20 cellular contexts compared by ENCODE assay signal in the genomic region with DNA sequence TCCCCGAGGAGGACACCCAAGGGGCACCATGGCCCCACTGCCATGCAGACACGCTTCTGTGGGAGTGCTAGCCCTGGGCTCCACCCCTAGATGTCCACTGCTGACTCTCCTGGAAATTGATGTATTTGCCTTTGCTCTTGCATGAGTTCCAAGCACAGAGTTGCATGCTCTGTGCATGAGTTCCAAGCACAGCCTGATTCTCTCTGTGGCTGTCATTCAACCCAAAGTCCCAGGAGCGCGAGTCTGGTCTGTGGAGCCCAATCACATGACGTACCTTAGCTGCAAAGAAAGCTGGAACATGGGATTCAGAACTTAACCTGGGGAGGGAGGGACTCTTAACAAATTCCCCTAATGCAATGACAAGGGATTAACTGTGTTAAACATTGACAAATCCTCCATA.
DNase-seq lines count a peak whose midpoint lies in the region; ATAC-seq, FAIRE-seq and TF ChIP-seq lines count a peak whose summit lies in the region.
"Had no signal": no experiment of that assay in that cellular context is flagged by ENCODE, and none has a peak within 500 bp of the region (broad histone marks: within the 10 kb centered on the region; RNA-seq: fewer than 3 reads in every experiment).

No MANE protein-coding gene starts in this region.

- H3K79me2 ChIP-seq in H1 (ENCODE audit: control insufficient read depth in 1 of 2, insufficient read depth in 2 of 2, low read length in 2 of 2) = no peaks in the 10 kb centered on the region

- POLR2A ChIA-PET in H1 (lab: Charles Lee; ENCODE audit: partially characterized antibody) = no interaction called here

- no peak overlapping the region for H4K91ac ChIP-seq in H1 (replicated peaks; ENCODE audit: insufficient read length, low read length)

- 92% methylated on average over 5 of the region's 5 CpGs; no CpG with 5 or more reads in 1 of the 2 experiments for WGBS in H1 (ENCODE audit: extremely low coverage in 1 of 2, insufficient coverage in 1 of 2, insufficient read length in 1 of 2, insufficient replicate concordance in 2 of 2, low coverage in 1 of 2, low lambda C conversion rate in 2 of 2, missing lambda C conversion rate in 1 of 2), 2 experiments

- no peak overlapping the region for H3K18ac ChIP-seq in H1 (ENCODE audit: extremely low read depth, low read length)

- CTCF ChIA-PET in H1 (lab: Charles Lee; ENCODE audit: partially characterized antibody) = interaction anchor here (1.0 kb wide), 1 partner anchor 24 kb away, joined by 5 read pairs; no protein-coding TSS in a partner anchor

- no peaks in the 10 kb centered on the region for H3K9me3 Mint-ChIP-seq in mesothelial cell of epicardium

- H4K5ac ChIP-seq in H1 (ENCODE audit: insufficient read length, low read depth, low read length) = no peak overlapping the region

- H2AK5ac ChIP-seq in H1 (ENCODE audit: low read depth, low read length) = no peak overlapping the region

- 0 out of 2 replicates have a peak overlapping the region, but pooled peaks have one; percentile 56 for H2BK20ac ChIP-seq in H1 (ENCODE audit: low read length)

- no peak for FAIRE-seq in H1 (lab: Jason Lieb, UNC)
- FAIRE-seq: D721Med, GM12878, GM19239 had no signal

- TF ChIP-seq EP300 in H1 (IDR thresholded peaks at IDR 0.05; ENCODE audit: borderline replicate concordance in 1 of 2, low read depth in 2 of 2, low read length in 2 of 2) = no peak

- no peak for TF ChIP-seq POLR2A in H1 (IDR thresholded peaks at IDR 0.05; ENCODE audit: control extremely low read depth in 1 of 2, low read depth in 2 of 2, low read length in 2 of 2)

- H3K4me1 ChIP-seq in H1 (replicated peaks in 1 of 4; ENCODE audit: control insufficient read depth in 3 of 4, insufficient read depth in 4 of 4, low read length in 3 of 4) = peaks cover 4 to 12% (median 8%) of the 10 kb centered on the region in 4 experiments; a peak in 5 of 7 replicates
- peaks cover 31 to 52% of the 10 kb centered on the region in 2 donors for H3K4me1 ChIP-seq in mucosa of rectum (ENCODE audit: control insufficient read depth in 2 of 2, insufficient read depth in 2 of 2, low read length in 2 of 2)
- H3K4me1 ChIP-seq in neutrophil (ENCODE audit: control insufficient read depth in 1 of 2, insufficient read depth in 1 of 2, low read depth in 1 of 2, low read length in 1 of 2) = peaks cover 21 to 23% of the 10 kb centered on the region in 2 experiments
- H3K4me1 ChIP-seq: Caco-2 had no signal

- H3K27me3 Mint-ChIP-seq in mesothelial cell of epicardium (ENCODE audit: low read depth) = peaks cover 5% of the 10 kb centered on the region

- no peak overlapping the region for H2BK120ac ChIP-seq in H1 (replicated peaks; ENCODE audit: low read depth, low read length)

- H4K8ac ChIP-seq in H1 (ENCODE audit: extremely low read depth, insufficient read depth, low read length) = no peak overlapping the region

- DNase-seq in H1 (ENCODE audit: low read depth in 1 of 2, low spot score in 2 of 2) (no peak), mesothelial cell of epicardium (ENCODE audit: low spot score in 2 of 2, unreplicated experiment in 2 of 2) (no peak), NCI-H510A treated with DMSO at 0.1 percent for 48 hours (lab: John Stamatoyannopoulos, UW) (no peak)
- DNase-seq in stimulated activated CD4-positive, alpha-beta T cell treated with anti-CD3 and anti-CD28 coated beads, Interleukin-15, amount 100 ng/mL, for 24 hours = no peak
- DNase-seq: C1 segment of cervical spinal cord; Caco-2; CD4-positive, alpha-beta memory T cell; DMS 273 treated with DMSO at 0.1 percent for 48 hours; DMS79; EL; GDM1; GM23248; H9 had no signal

- H3K23me2 ChIP-seq in H1 (ENCODE audit: low read depth, low read length) = no peaks in the 10 kb centered on the region

- H4K20me1 ChIP-seq in H1 (replicated peaks in 1 of 2; ENCODE audit: control insufficient read depth in 1 of 2, insufficient read depth in 2 of 2, low read length in 2 of 2) = no peaks in the 10 kb centered on the region

- H3K14ac ChIP-seq in H1 (ENCODE audit: insufficient read length) = no peak overlapping the region

- no peaks in the 10 kb centered on the region for H3K79me1 ChIP-seq in H1 (ENCODE audit: low read depth, low read length)

- H2BK12ac ChIP-seq in H1 (ENCODE audit: low read depth, low read length) = no peak overlapping the region

- no peaks in the 10 kb centered on the region for H3K27me3 ChIP-seq in H1 (replicated peaks in 1 of 4; ENCODE audit: control insufficient read depth in 3 of 4, extremely low read depth in 1 of 4, insufficient read depth in 3 of 4, low read length in 3 of 4)
- no peaks in the 10 kb centered on the region for H3K27me3 ChIP-seq in mucosa of rectum (ENCODE audit: control insufficient read depth in 2 of 2, insufficient read depth in 2 of 2, low read length in 2 of 2)
- H3K27me3 ChIP-seq in neutrophil = no peaks in the 10 kb centered on the region

- no peak overlapping the region for H3K4me3 ChIP-seq in H1 (ENCODE audit: extremely low read depth in 1 of 4, insufficient read depth in 2 of 4, low read depth in 3 of 4, low read length in 4 of 4)
- peak overlapping the region in 1 of 2 donors; percentile 6 for H3K4me3 ChIP-seq in mucosa of rectum (ENCODE audit: low read length in 2 of 2)
- no peak overlapping the region for H3K4me3 ChIP-seq in neutrophil (ENCODE audit: low read depth in 1 of 2, low read length in 1 of 2)
- H3K4me3 ChIP-seq: GM12878, GM23248 had no signal

- no peak for TF ChIP-seq RAD21 in H1 (IDR thresholded peaks at IDR 0.05 in 1 of 2, conservative IDR thresholded peaks at IDR 0.05 in 1 of 2; ENCODE audit: low read depth in 2 of 2, low read length in 2 of 2)

- H2AFZ ChIP-seq in H1 (ENCODE audit: low read length) = no peak overlapping the region
- H2AFZ ChIP-seq: GM23248 had no signal

- no peak overlapping the region for H3K9ac ChIP-seq in H1 (replicated peaks in 1 of 4; ENCODE audit: extremely low read depth in 1 of 4, low read depth in 3 of 4, low read length in 3 of 4)
- H3K9ac ChIP-seq in mucosa of rectum (ENCODE audit: low read depth in 1 of 2, low read length in 2 of 2) = no peak overlapping the region
- H3K9ac ChIP-seq: GM23248 had no signal

- H2BK15ac ChIP-seq in H1 (ENCODE audit: low read length) = no peak overlapping the region

- H3K23ac ChIP-seq in H1 (ENCODE audit: insufficient read length) = no peak overlapping the region

- H3K36me3 Mint-ChIP-seq in mesothelial cell of epicardium = no peaks in the 10 kb centered on the region
- H3K36me3 Mint-ChIP-seq: CD4-positive, alpha-beta memory T cell had no signal

- no peak overlapping the region for H3K4me2 ChIP-seq in H1 (ENCODE audit: insufficient read depth in 1 of 2, low read depth in 2 of 2, low read length in 2 of 2)

- H3K56ac ChIP-seq in H1 (replicated peaks; ENCODE audit: insufficient read length, low read depth, low read length) = no peak overlapping the region

- H3K4me3 Mint-ChIP-seq in mesothelial cell of epicardium = no peak overlapping the region
- H3K4me3 Mint-ChIP-seq: CD4-positive, alpha-beta memory T cell; H9 had no signal

- H3K4me1 Mint-ChIP-seq in mesothelial cell of epicardium = no peaks in the 10 kb centered on the region
- H3K4me1 Mint-ChIP-seq: CD4-positive, alpha-beta memory T cell had no signal

- H3K9me3 ChIP-seq in H1 (ENCODE audit: insufficient read depth in 2 of 2, low read depth in 1 of 2, low read length in 1 of 2) = peaks cover 0 to 5% of the 10 kb centered on the region in 2 experiments; a peak in 1 of 4 replicates
- H3K9me3 ChIP-seq in mucosa of rectum (ENCODE audit: control insufficient read depth in 2 of 2, low read length in 2 of 2) = no peaks in the 10 kb centered on the region
- H3K9me3 ChIP-seq in neutrophil = no peaks in the 10 kb centered on the region
- H3K9me3 ChIP-seq: Caco-2 had no signal

- H3K4ac ChIP-seq in H1 (replicated peaks; ENCODE audit: insufficient read length, low read depth, low read length) = no peak overlapping the region

- TF ChIP-seq CTCF in H1 (IDR thresholded peaks at IDR 0.05; ENCODE audit: control extremely low read depth in 1 of 3, insufficient read depth in 1 of 3, low read depth in 1 of 3, low read length in 3 of 3) = no peak
- no peak for TF ChIP-seq CTCF in neutrophil (IDR thresholded peaks at IDR 0.05)
- no peak for TF ChIP-seq CTCF in mesothelial cell of epicardium (IDR thresholded peaks at IDR 0.05; ENCODE audit: unreplicated experiment)

- no peak overlapping the region for H3K27ac Mint-ChIP-seq in mesothelial cell of epicardium
- H3K27ac Mint-ChIP-seq: CD4-positive, alpha-beta memory T cell; H9 had no signal

- H3K27ac ChIP-seq in H1 (ENCODE audit: low read depth, low read length) = no peak overlapping the region
- H3K27ac ChIP-seq in mucosa of rectum (ENCODE audit: low read depth in 2 of 2, low read length in 2 of 2) = peak overlapping the region; percentile 15 to 89
- peak overlapping the region; percentile 78 for H3K27ac ChIP-seq in neutrophil
- H3K27ac ChIP-seq: GM23248 had no signal

- ATAC-seq in HG02852 (IDR thresholded peaks at IDR 0.05; ENCODE audit: unreplicated experiment) = no peak
- ATAC-seq: GM12878, HCT116 had no signal

- H2BK5ac ChIP-seq in H1 (ENCODE audit: low read depth, low read length) = no peak overlapping the region

- H3K36me3 ChIP-seq in H1 (ENCODE audit: control insufficient read depth in 2 of 4, insufficient read depth in 4 of 4, low read length in 3 of 4) (no peaks in the 10 kb centered on the region), mucosa of rectum (ENCODE audit: control insufficient read depth in 2 of 2, insufficient read depth in 2 of 2, low read length in 2 of 2) (no peaks in the 10 kb centered on the region), neutrophil (no peaks in the 10 kb centered on the region)

TF ChIP-seq in H1, 55 proteins besides CTCF, POLR2A, EP300 and RAD21:
- no peak for TF ChIP-seq CBX8 (IDR thresholded peaks at IDR 0.05; ENCODE audit: borderline replicate concordance, low read depth, low read length)
- TF ChIP-seq, protein P1, sequence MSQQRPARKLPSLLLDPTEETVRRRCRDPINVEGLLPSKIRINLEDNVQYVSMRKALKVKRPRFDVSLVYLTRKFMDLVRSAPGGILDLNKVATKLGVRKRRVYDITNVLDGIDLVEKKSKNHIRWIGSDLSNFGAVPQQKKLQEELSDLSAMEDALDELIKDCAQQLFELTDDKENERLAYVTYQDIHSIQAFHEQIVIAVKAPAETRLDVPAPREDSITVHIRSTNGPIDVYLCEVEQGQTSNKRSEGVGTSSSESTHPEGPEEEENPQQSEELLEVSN (IDR thresholded peaks at IDR 0.05) = no peak
- no peak for TF ChIP-seq EGR1 (IDR thresholded peaks at IDR 0.05; ENCODE audit: borderline replicate concordance, low read depth, low read length)
- no peak for TF ChIP-seq EZH2 (IDR thresholded peaks at IDR 0.05; ENCODE audit: low read depth, low read length, severe bottlenecking)
- no peak for TF ChIP-seq TBP (IDR thresholded peaks at IDR 0.05; ENCODE audit: low read depth, low read length)
- TF ChIP-seq MAFK (IDR thresholded peaks at IDR 0.05; ENCODE audit: low read depth, low read length) = no peak
- no peak for TF ChIP-seq RFX5 (IDR thresholded peaks at IDR 0.05; ENCODE audit: borderline replicate concordance, low read depth, low read length)
- TF ChIP-seq PHF8 (conservative IDR thresholded peaks at IDR 0.05; ENCODE audit: low read depth, low read length) = no peak
TF ChIP-seq in H1: peak in this region for 0.
